Comparison of ENCODE assay signal across 11 cellular contexts in the genomic region with DNA sequence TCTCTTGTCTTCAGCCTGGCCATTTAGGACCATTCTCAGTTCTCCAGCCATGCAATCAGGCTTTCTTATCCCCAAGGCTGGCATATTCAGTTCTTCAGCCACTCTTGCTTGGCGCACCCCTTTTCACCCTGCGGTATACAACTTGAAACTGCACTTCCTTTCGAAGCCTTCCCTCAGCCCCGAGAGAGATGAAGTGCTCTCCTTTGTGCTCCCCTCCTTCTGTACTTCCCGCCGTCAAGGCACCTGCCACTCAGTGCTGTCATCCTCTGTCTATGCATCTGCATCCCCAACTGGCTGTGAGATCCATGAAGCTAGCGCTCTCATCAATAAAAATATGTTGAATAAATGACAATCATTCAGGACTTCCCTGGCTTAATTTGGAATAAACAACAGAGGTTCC. TPM values are rescaled to one million over a fixed set of nuclear protein-coding genes. Genes with fewer than 3 reads are reported as not detected.
DNase-seq lines count a peak whose midpoint lies in the region; ATAC-seq and TF ChIP-seq lines count a peak whose summit lies in the region.
"Had no signal": no experiment of that assay in that cellular context is flagged by ENCODE, and none has a peak within 500 bp of the region (broad histone marks: within the 10 kb centered on the region; RNA-seq: fewer than 3 reads in every experiment).

No MANE protein-coding gene starts in this region.

- no peak for TF ChIP-seq EP300 in transverse colon (IDR thresholded peaks at IDR 0.05; ENCODE audit: low read depth)

- in situ Hi-C loops in transverse colon (cut with MboI; ENCODE audit: low pct_ligation_motif_present in 1 of 4, low pct_unique_long_range_greater_than_20kb in 1 of 4, low sequenced_read_pairs in 3 of 4) = loop anchor here in 1 of 4 donors (25.0 kb wide), 1 partner anchor 165 kb away; no protein-coding TSS in a partner anchor

- H3K27me3 ChIP-seq in BLaER1 (no peaks in the 10 kb centered on the region), Loucy (ENCODE audit: insufficient read depth, low read length, poor library complexity, severe bottlenecking) (no peaks in the 10 kb centered on the region), transverse colon (no peaks in the 10 kb centered on the region)
- H3K27me3 ChIP-seq: stomach had no signal

- H2AFZ ChIP-seq in Loucy (ENCODE audit: low read length) = peak overlapping the region; percentile 38

- no peak overlapping the region for H3K27ac ChIP-seq in BLaER1
- no peak overlapping the region for H3K27ac ChIP-seq in caudate nucleus (ENCODE audit: low read depth, low read length)
- H3K27ac ChIP-seq in transverse colon = no peak overlapping the region
- H3K27ac ChIP-seq: C4-2B, skin epidermis, stomach had no signal

- intact Hi-C loops in transverse colon (cut with DNase I; ENCODE audit: low total_unique reads) = no loop called here

- H3K9me3 ChIP-seq in BLaER1 (no peaks in the 10 kb centered on the region), Loucy (ENCODE audit: insufficient read depth, low read depth, low read length) (no peaks in the 10 kb centered on the region), transverse colon (no peaks in the 10 kb centered on the region)
- H3K9me3 ChIP-seq: stomach had no signal

- H3K9me2 ChIP-seq in Loucy (replicated peaks; ENCODE audit: low read depth, low read length) = no peaks in the 10 kb centered on the region

- H3K9ac ChIP-seq in BLaER1 = no peak overlapping the region
- no peak overlapping the region for H3K9ac ChIP-seq in Loucy (ENCODE audit: low read depth, low read length, poor library complexity, severe bottlenecking)

- H4K20me1 ChIP-seq in BLaER1 (no peaks in the 10 kb centered on the region), Loucy (ENCODE audit: insufficient read depth, low read length, poor library complexity, severe bottlenecking) (no peaks in the 10 kb centered on the region)

- no peaks in the 10 kb centered on the region for H3K79me2 ChIP-seq in Loucy (ENCODE audit: insufficient read depth, low read length)

- TF ChIP-seq POLR2A in transverse colon (IDR thresholded peaks at IDR 0.05) = no peak

- WGBS in transverse colon (ENCODE audit: low coverage in 1 of 2), 2 donors = 60 to 69% methylated on average over 7 of the region's 7 CpGs

- DNase-seq in caudate nucleus (lab: John Stamatoyannopoulos, UW) (no peak), transverse colon (no peak), NCI-H2081 treated with DMSO at 0.1 percent for 48 hours (lab: John Stamatoyannopoulos, UW) (no peak), NCI-H446 treated with DMSO at 0.1 percent for 48 hours (lab: John Stamatoyannopoulos, UW) (no peak)

- H3K4me3 ChIP-seq in BLaER1 (no peak overlapping the region; the same call in 1 of the 2 replicates), Loucy (ENCODE audit: low read length, poor library complexity, severe bottlenecking) (no peak overlapping the region), transverse colon (no peak overlapping the region)
- H3K4me3 ChIP-seq: skin epidermis, stomach had no signal

- ATAC-seq in GM19025 (IDR thresholded peaks at IDR 0.05; ENCODE audit: low read depth, unreplicated experiment) (peak; percentile 49), HG02763 (IDR thresholded peaks at IDR 0.05; ENCODE audit: unreplicated experiment) (peak; percentile 90)

- peaks cover 21% of the 10 kb centered on the region for H3K4me1 ChIP-seq in BLaER1
- H3K4me1 ChIP-seq in Loucy (ENCODE audit: insufficient read depth, low read length, poor library complexity, severe bottlenecking) = peaks cover 18% of the 10 kb centered on the region
- H3K4me1 ChIP-seq in transverse colon = no peaks in the 10 kb centered on the region

- H3K36me3 ChIP-seq in BLaER1 (no peaks in the 10 kb centered on the region), Loucy (ENCODE audit: insufficient read depth, low read length) (no peaks in the 10 kb centered on the region), transverse colon (no peaks in the 10 kb centered on the region)
- H3K36me3 ChIP-seq: stomach had no signal

- TF ChIP-seq CTCF in Loucy (conservative IDR thresholded peaks at IDR 0.05; ENCODE audit: low read length) (no peak), transverse colon (IDR thresholded peaks at IDR 0.05) (no peak)

- no peaks in the 10 kb centered on the region for H3F3A ChIP-seq in Loucy (ENCODE audit: low read depth)

- H3K4me2 ChIP-seq in BLaER1 = peak overlapping the region; percentile 74
- no peak overlapping the region for H3K4me2 ChIP-seq in Loucy (ENCODE audit: low read depth, low read length, poor library complexity, severe bottlenecking)

RNA-seq across cellular contexts. Expression of a gene that starts 45.7 kb away (rescaled TPM):
- total RNA-seq in transverse colon = under 1 TPM in 1 of 4 donors, not detected in 3; 0.16 TPM
- total RNA-seq: stomach had no signal
